In genomic region chr12:108832208-108832607, GRCh38 we compare ENCODE assay signal across 12 cellular contexts. TPM values are rescaled to one million over a fixed set of nuclear protein-coding genes. Genes with fewer than 3 reads are reported as not detected.
A peak's percentile ranks its signal among the peaks of the same experiment; 100 is the strongest.
DNase-seq lines count a peak whose midpoint lies in the region; ATAC-seq, FAIRE-seq and TF ChIP-seq lines count a peak whose summit lies in the region.
"Had no signal": no experiment of that assay in that cellular context is flagged by ENCODE, and none has a peak within 500 bp of the region (broad histone marks: within the 10 kb centered on the region; RNA-seq: fewer than 3 reads in every experiment).

No MANE protein-coding gene starts in this region.

- H3K9me2 ChIP-seq in GM23248 (ENCODE audit: insufficient read depth) (no peaks in the 10 kb centered on the region), hepatocyte (replicated peaks; ENCODE audit: insufficient read depth) (no peaks in the 10 kb centered on the region)

- no peak for ATAC-seq in activated CD8-positive, alpha-beta T cell treated with anti-CD3 and anti-CD28 coated beads, Interleukin-2, amount 10 ng/mL, durations not matched to agents 7 days and 5 days
- no peak for ATAC-seq in HG03378 (IDR thresholded peaks at IDR 0.05; ENCODE audit: unreplicated experiment)

- CTCF ChIA-PET in activated CD8-positive, alpha-beta T cell treated with anti-CD3 and anti-CD28 coated beads, Interleukin-2, amount 10 ng/mL, durations not matched to agents 7 days and 5 days (lab: Charles Lee): interaction anchor here (1.0 to 1.1 kb wide), 2 partner anchors 185 to 261 kb away, joined by 3 read pairs; partner anchors contain the start of gene ALKBH2

- DNase-seq in GM23248 (no peak), hepatocyte (ENCODE audit: low spot score) (no peak), small intestine (no peak), NCI-H510A treated with DMSO at 0.1 percent for 48 hours (lab: John Stamatoyannopoulos, UW) (no peak), NCI-H524 treated with DMSO at 0.1 percent for 48 hours (lab: John Stamatoyannopoulos, UW) (no peak), HUDEP-2 (lab: John Stamatoyannopoulos, UW; ENCODE audit: unreplicated experiment in 76 of 76) (no peak)
- no peak for DNase-seq in activated CD8-positive, alpha-beta T cell treated with anti-CD3 and anti-CD28 coated beads, Interleukin-2, amount 10 ng/mL, durations not matched to agents 7 days and 5 days
- DNase-seq: caudate nucleus, Karpas-422, NCI-H2227 treated with DMSO at 0.1 percent for 48 hours had no signal

- H4K20me1 ChIP-seq in GM23248 (ENCODE audit: insufficient read depth) (no peaks in the 10 kb centered on the region), hepatocyte (ENCODE audit: insufficient read depth, poor library complexity, severe bottlenecking) (no peaks in the 10 kb centered on the region)

- H3K4me3 ChIP-seq in GM23248 (peak overlapping the region; percentile 59; the same call in 1 of the 2 replicates), hepatocyte (no peak overlapping the region), small intestine (ENCODE audit: low read depth in 1 of 2, low read length in 2 of 2) (no peak overlapping the region)

- H3K4me2 ChIP-seq in GM23248 (ENCODE audit: unreplicated experiment) (peak overlapping the region; percentile 81), hepatocyte (no peak overlapping the region)

- in situ Hi-C loops in GM23248 (cut with MboI): no loop called here

- peaks cover 86% of the 10 kb centered on the region for H3K79me2 ChIP-seq in GM23248 (ENCODE audit: insufficient read depth)
- H3K79me2 ChIP-seq in hepatocyte: peaks cover 70% of the 10 kb centered on the region

- H3K9me3 ChIP-seq in GM23248 (ENCODE audit: low read depth) (no peaks in the 10 kb centered on the region), hepatocyte (ENCODE audit: low read depth) (no peaks in the 10 kb centered on the region), small intestine (ENCODE audit: control insufficient read depth, low read depth) (no peaks in the 10 kb centered on the region)

- no peak for FAIRE-seq in small intestine (lab: Jason Lieb, UNC)
- FAIRE-seq: D721Med had no signal

- no peak overlapping the region for H3K4me3 Mint-ChIP-seq in activated CD8-positive, alpha-beta T cell treated with anti-CD3 and anti-CD28 coated beads, Interleukin-2, amount 10 ng/mL, durations not matched to agents 7 days and 5 days

- peaks cover 93% of the 10 kb centered on the region for H3F3A ChIP-seq in GM23248 (ENCODE audit: insufficient read depth)

- 80 to 82% methylated on average over 6 of the region's 6 CpGs for WGBS in GM23248 (ENCODE audit: low coverage in 1 of 2, low lambda C conversion rate in 2 of 2, missing lambda C conversion rate in 2 of 2), 2 experiments
- 92% methylated on average over 6 of the region's 6 CpGs for WGBS in hepatocyte (ENCODE audit: low lambda C conversion rate, missing lambda C conversion rate)
- 74 to 81% (median 77%) methylated on average over 6 of the region's 6 CpGs for WGBS in small intestine, 3 donors

- H3K36me3 ChIP-seq in GM23248 (ENCODE audit: low read depth): peaks cover 48% of the 10 kb centered on the region
- H3K36me3 ChIP-seq in hepatocyte (replicated peaks; ENCODE audit: insufficient read depth, low read depth): no peaks in the 10 kb centered on the region
- peaks cover 2% of the 10 kb centered on the region in 2 donors for H3K36me3 ChIP-seq in small intestine (ENCODE audit: control insufficient read depth in 2 of 2, insufficient read depth in 2 of 2, low read length in 2 of 2)

- H3K27me3 ChIP-seq in GM23248 (replicated peaks; ENCODE audit: insufficient read depth) (no peaks in the 10 kb centered on the region), hepatocyte (no peaks in the 10 kb centered on the region), small intestine (ENCODE audit: control insufficient read depth in 2 of 2, insufficient read depth in 2 of 2, low read length in 2 of 2) (no peaks in the 10 kb centered on the region)

- no peak for TF ChIP-seq CTCF in hepatocyte (IDR thresholded peaks at IDR 0.05; ENCODE audit: poor library complexity)

- POLR2A ChIA-PET in activated CD8-positive, alpha-beta T cell treated with anti-CD3 and anti-CD28 coated beads, Interleukin-2, amount 10 ng/mL, durations not matched to agents 7 days and 5 days (lab: Charles Lee): interaction anchor here (1.0 kb wide), 1 partner anchor 26 kb away, joined by 3 read pairs; the partner anchor contains the start of gene SSH1

- no peaks in the 10 kb centered on the region for H3K27me3 Mint-ChIP-seq in activated CD8-positive, alpha-beta T cell treated with anti-CD3 and anti-CD28 coated beads, Interleukin-2, amount 10 ng/mL, durations not matched to agents 7 days and 5 days (ENCODE audit: low read depth)

- peaks cover 65% of the 10 kb centered on the region for H3K36me3 Mint-ChIP-seq in activated CD8-positive, alpha-beta T cell treated with anti-CD3 and anti-CD28 coated beads, Interleukin-2, amount 10 ng/mL, durations not matched to agents 7 days and 5 days (ENCODE audit: low read depth)

- peaks cover 77% of the 10 kb centered on the region for H3K4me1 ChIP-seq in GM23248 (ENCODE audit: insufficient read depth)
- peaks cover 22% of the 10 kb centered on the region for H3K4me1 ChIP-seq in hepatocyte (ENCODE audit: insufficient read depth)
- peaks cover 0 to 14% of the 10 kb centered on the region in 2 donors for H3K4me1 ChIP-seq in small intestine (ENCODE audit: control insufficient read depth in 2 of 2, insufficient read depth in 1 of 2, low read depth in 1 of 2, low read length in 1 of 2)

- H3K4me1 Mint-ChIP-seq in activated CD8-positive, alpha-beta T cell treated with anti-CD3 and anti-CD28 coated beads, Interleukin-2, amount 10 ng/mL, durations not matched to agents 7 days and 5 days (ENCODE audit: low read depth): peaks cover 79% of the 10 kb centered on the region

- H2AFZ ChIP-seq in GM23248: no peak overlapping the region
- no peak overlapping the region for H2AFZ ChIP-seq in hepatocyte

- peak overlapping the region; percentile 1 for H3K27ac Mint-ChIP-seq in activated CD8-positive, alpha-beta T cell treated with anti-CD3 and anti-CD28 coated beads, Interleukin-2, amount 10 ng/mL, durations not matched to agents 7 days and 5 days

- H3K9me3 Mint-ChIP-seq in activated CD8-positive, alpha-beta T cell treated with anti-CD3 and anti-CD28 coated beads, Interleukin-2, amount 10 ng/mL, durations not matched to agents 7 days and 5 days (ENCODE audit: insufficient read depth): no peaks in the 10 kb centered on the region

- peak overlapping the region; percentile 95 for H3K9ac ChIP-seq in GM23248

- H3K27ac ChIP-seq in GM23248: peak overlapping the region; percentile 100
- H3K27ac ChIP-seq in hepatocyte: peak overlapping the region; percentile 68
- H3K27ac ChIP-seq in small intestine (ENCODE audit: low read depth in 1 of 2, low read length in 1 of 2): peak overlapping the region; percentile 35 to 80

RNA-seq across cellular contexts. Expression of gene SSH1, which starts 25.2 kb away (rescaled TPM):
- total RNA-seq in GM23248 (2014; rRNA removed; shearing (Covaris generic)): 21.9 and 33.5 TPM in 2 replicates
- polyA plus RNA-seq in GM23248 (2016; fragmentation: Nextera tagmentation; extraction: Ambion mirVana) (44.0 and 49.0 TPM in 2 replicates), hepatocyte (7.4 and 12.2 TPM in 2 replicates), small intestine (1 to 10 TPM; 1.6 to 7.0 (median 2.2) TPM)
- total RNA-seq in activated CD8-positive, alpha-beta T cell treated with anti-CD3 and anti-CD28 coated beads, Interleukin-2, amount 10 ng/mL, durations not matched to agents 7 days and 5 days: 10 to 100 TPM; 27.5 to 29.8 TPM
- total RNA-seq in hepatocyte: 8.2 and 8.9 TPM in 2 replicates

RNA-seq across cellular contexts. Expression of gene DAO, which starts 47.7 kb away (rescaled TPM):
- not detected in 2 replicates for total RNA-seq in GM23248 (2014; rRNA removed; shearing (Covaris generic))
- polyA plus RNA-seq in GM23248 (2016; fragmentation: Nextera tagmentation; extraction: Ambion mirVana) (not detected in 2 replicates), hepatocyte (0.41 and 0.88 TPM in 2 replicates), small intestine (not detected)
- total RNA-seq in activated CD8-positive, alpha-beta T cell treated with anti-CD3 and anti-CD28 coated beads, Interleukin-2, amount 10 ng/mL, durations not matched to agents 7 days and 5 days: not detected
- total RNA-seq in hepatocyte: 0.90 and 2.2 TPM in 2 replicates
